In the genomic region with DNA sequence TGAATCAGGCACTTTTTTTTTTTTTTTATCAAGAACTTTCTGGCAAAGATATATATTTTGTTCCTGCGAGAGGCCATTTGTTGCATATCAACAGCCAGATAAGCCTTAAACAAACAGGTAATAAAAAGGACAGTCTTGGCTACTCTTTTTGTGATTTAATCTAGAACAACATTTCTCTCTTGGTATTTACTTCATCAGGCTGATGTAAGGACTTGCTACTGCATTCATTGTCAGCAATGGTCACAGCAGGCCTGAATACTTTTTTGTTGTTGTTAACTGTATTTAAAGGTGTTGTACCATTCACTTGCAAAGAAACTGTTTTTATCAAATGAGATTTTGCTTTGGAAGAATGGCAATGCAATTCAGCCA, we compare ENCODE assay signal across 16 cellular contexts.
DNase-seq lines count a peak whose midpoint lies in the region; ATAC-seq, FAIRE-seq and TF ChIP-seq lines count a peak whose summit lies in the region.
"Had no signal": no experiment of that assay in that cellular context is flagged by ENCODE, and none has a peak within 500 bp of the region (broad histone marks: within the 10 kb centered on the region; RNA-seq: fewer than 3 reads in every experiment).

No MANE protein-coding gene starts in this region.

- H2BK20ac ChIP-seq in IMR-90 (ENCODE audit: low read depth, low read length), result peak overlapping the region; percentile 95

- BruUV-seq in IMR-90 (replicated peaks; lab: Mats Ljungman, UMichigan), result no TSS peak

- peak in 1 of 2 experiments; percentile 70 for DNase-seq in A549 (ENCODE audit: low read depth in 1 of 2, low spot score in 1 of 2)
- no peak for DNase-seq in IMR-90
- peak; percentile 4 for DNase-seq in brain microvascular endothelial cell
- peak; percentile 39 for DNase-seq in iris pigment epithelial cell (ENCODE audit: low read depth)
- DNase-seq in T-helper 1 cell, result no peak
- DNase-seq in COLO668 (lab: John Stamatoyannopoulos, UW; ENCODE audit: unreplicated experiment), result no peak
- DNase-seq in MV-4-11 (lab: John Stamatoyannopoulos, UW), result no peak
- DNase-seq: activated naive CD4-positive, alpha-beta T cell treated with anti-CD3 and anti-CD28 coated beads, Interleukin-2, amount 50 U/mL, for 16 hours; activated T-cell treated with anti-CD3 and anti-CD28 coated beads for 4 hours; CD8-positive, alpha-beta T cell; esophagus squamous epithelium; NCI-H1694; NCI-H446; spleen had no signal

- in situ Hi-C loops in IMR-90 (cut with MboI; ENCODE audit: low sequenced_read_pairs), result loop anchor here (5.0 kb wide), 1 partner anchor 681 kb away; a partner anchor contains a TSS
- in situ Hi-C loops in brain microvascular endothelial cell (cut with HindIII; ENCODE audit: low pct_ligation_motif_present, low sequenced_read_pairs), result no loop called here

- peak overlapping the region; percentile 94 for H2BK120ac ChIP-seq in IMR-90 (ENCODE audit: low read depth, low read length)

- FAIRE-seq in A549 (lab: Jason Lieb, UNC), result no peak

- H2BK5ac ChIP-seq in IMR-90 (ENCODE audit: low read depth, low read length, poor library complexity, severe bottlenecking), result peak overlapping the region; percentile 99

- peak overlapping the region; percentile 94 for H4K5ac ChIP-seq in IMR-90 (ENCODE audit: low read depth, low read length)

- H3K27ac ChIP-seq in A549 (peak overlapping the region; percentile 86 to 90), IMR-90 (ENCODE audit: insufficient read depth, low read length) (peak overlapping the region; percentile 74), brain microvascular endothelial cell (peak overlapping the region; percentile 93)
- H3K27ac ChIP-seq: spleen had no signal

- H3K4me2 ChIP-seq in A549, result peak overlapping the region; percentile 85
- H3K4me2 ChIP-seq in IMR-90 (ENCODE audit: low read depth, low read length), result no peak overlapping the region

- peak overlapping the region; percentile 39; the same call in 1 of the 2 replicates for H3K23ac ChIP-seq in IMR-90 (ENCODE audit: low read depth, low read length)

- H2BK15ac ChIP-seq in IMR-90 (ENCODE audit: low read depth, low read length), result peak overlapping the region; percentile 16; the same call in 2 of the 3 replicates

- H3K36me3 ChIP-seq in IMR-90 (ENCODE audit: control insufficient read depth, insufficient read depth, low read length) (no peaks in the 10 kb centered on the region), brain microvascular endothelial cell (replicated peaks) (no peaks in the 10 kb centered on the region)
- H3K36me3 ChIP-seq: esophagus squamous epithelium, spleen had no signal

- WGBS in A549 (ENCODE audit: missing lambda C conversion rate), result 3% methylated on average over 1 of the region's 1 CpG
- WGBS in IMR-90 (ENCODE audit: extremely low coverage in 2 of 2, insufficient read length in 1 of 2), 2 experiments, result no CpG with 5 or more reads among the region's 1 CpG

- peaks cover 0 to 7% of the 10 kb centered on the region in 2 experiments; a peak in 2 of 4 replicates for H3K79me1 ChIP-seq in IMR-90 (ENCODE audit: low read depth in 1 of 2, low read length in 2 of 2)

- H3K14ac ChIP-seq in IMR-90 (replicated peaks; ENCODE audit: low read depth, low read length), result peak overlapping the region; percentile 39

- H3K4me3 ChIP-seq in A549 (no peak overlapping the region), IMR-90 (ENCODE audit: insufficient read depth, low read depth, low read length) (no peak overlapping the region), brain microvascular endothelial cell (ENCODE audit: low read depth, low read length) (no peak overlapping the region)
- H3K4me3 ChIP-seq: esophagus squamous epithelium, spleen had no signal

- intact Hi-C loops in IMR-90 (cut with micrococcal nuclease), result loop anchor here (1.0 to 5.0 kb wide), 7 partner anchors 34 to 676 kb away; no protein-coding TSS in a partner anchor

- H3K4me1 ChIP-seq in A549 (peaks cover 57% of the 10 kb centered on the region), IMR-90 (ENCODE audit: control insufficient read depth, insufficient read depth, low read length) (peaks cover 8% of the 10 kb centered on the region)

- peak overlapping the region; percentile 66 to 88 for H4K8ac ChIP-seq in IMR-90 (ENCODE audit: low read depth in 2 of 2, low read length in 2 of 2)

- H3K9me3 ChIP-seq in A549 (0 out of 3 replicates have a peak, but pooled peaks cover 4% of the 10 kb centered on the region), IMR-90 (ENCODE audit: control insufficient read depth, insufficient read depth, low read length) (no peaks in the 10 kb centered on the region)
- H3K9me3 ChIP-seq: esophagus squamous epithelium, spleen had no signal

- H2AK9ac ChIP-seq in IMR-90 (replicated peaks; ENCODE audit: low read depth, low read length, poor library complexity), result no peak overlapping the region

- peak overlapping the region; percentile 58 for H3K56ac ChIP-seq in IMR-90 (ENCODE audit: extremely low read depth, insufficient read depth, low read length)

- TF ChIP-seq POLR2A in A549 (IDR thresholded peaks at IDR 0.05; ENCODE audit: low read length), result no peak
- no peak for TF ChIP-seq POLR2A in IMR-90 (IDR thresholded peaks at IDR 0.05; ENCODE audit: low read depth, low read length)

- no peak overlapping the region for H2AFZ ChIP-seq in IMR-90 (replicated peaks; ENCODE audit: low read length, poor library complexity)

- dilution Hi-C loops in IMR-90 (cut with HindIII; ENCODE audit: low sequenced_read_pairs, unreplicated experiment), result no loop called here

- TF ChIP-seq RAD21 in A549 (conservative IDR thresholded peaks at IDR 0.05 in 1 of 2, IDR thresholded peaks at IDR 0.05 in 1 of 2) (peak in 1 of 2 experiments; percentile 21; a peak in 1 of 5 replicates), IMR-90 (IDR thresholded peaks at IDR 0.05; ENCODE audit: low read length) (no peak)

- H3K27me3 ChIP-seq in IMR-90 (ENCODE audit: control insufficient read depth, insufficient read depth, low read length) (no peaks in the 10 kb centered on the region), brain microvascular endothelial cell (replicated peaks) (no peaks in the 10 kb centered on the region)
- H3K27me3 ChIP-seq: esophagus squamous epithelium, spleen had no signal

- H3K9me1 ChIP-seq in IMR-90 (ENCODE audit: insufficient read depth, low read length), result peaks cover 4% of the 10 kb centered on the region

- peak overlapping the region; percentile 99 for H3K18ac ChIP-seq in IMR-90 (ENCODE audit: low read depth, low read length)

- peak; percentile 40 to 42; a peak in 1 of 5 replicates for TF ChIP-seq EP300 in A549 (IDR thresholded peaks at IDR 0.05)

- POLR2A ChIA-PET in A549 (lab: Yijun Ruan, JAX) (interaction anchor here (0.9 to 1.7 kb wide), 5 partner anchors 69 to 686 kb away, joined by 3 to 7 read pairs (median 4); no protein-coding TSS in a partner anchor), IMR-90 (lab: Charles Lee; ENCODE audit: unreplicated experiment) (no interaction called here)

- H2AK5ac ChIP-seq in IMR-90 (ENCODE audit: low read depth, low read length), result peak overlapping the region; percentile 76

- no peak; a peak in 1 of 6 replicates for ATAC-seq in A549
- no peak for ATAC-seq in IMR-90 (ENCODE audit: low read depth)
- no peak for ATAC-seq in esophagus mucosa
- ATAC-seq: CD8-positive, alpha-beta T cell; left lobe of liver had no signal

- TF ChIP-seq CTCF in A549 (IDR thresholded peaks at IDR 0.05) (no peak), IMR-90 (conservative IDR thresholded peaks at IDR 0.05; ENCODE audit: low read depth, low read length) (no peak), brain microvascular endothelial cell (IDR thresholded peaks at IDR 0.05; ENCODE audit: low read depth, low read length, missing control alignments) (no peak)

- H3K9ac ChIP-seq in IMR-90 (ENCODE audit: low read depth, low read length), result no peak overlapping the region

- CTCF ChIA-PET in A549 (lab: Yijun Ruan, JAX), result interaction anchor here (1.2 to 1.6 kb wide), 2 partner anchors 227 to 684 kb away, joined by 3 to 5 read pairs; no protein-coding TSS in a partner anchor
- CTCF ChIA-PET in IMR-90 (lab: Yijun Ruan, JAX), result no interaction called here

- H4K91ac ChIP-seq in IMR-90 (ENCODE audit: insufficient read depth, low read depth, low read length), result peak overlapping the region; percentile 86

- H3K4ac ChIP-seq in IMR-90 (ENCODE audit: low read depth, low read length), result peak overlapping the region; percentile 76; the same call in 1 of the 2 replicates

- H4K20me1 ChIP-seq in IMR-90 (ENCODE audit: insufficient read depth, low read length), result no peaks in the 10 kb centered on the region

TF ChIP-seq in A549, 52 proteins besides CTCF, POLR2A, EP300 and RAD21 (continues in another document):
- TF ChIP-seq, protein P1, sequence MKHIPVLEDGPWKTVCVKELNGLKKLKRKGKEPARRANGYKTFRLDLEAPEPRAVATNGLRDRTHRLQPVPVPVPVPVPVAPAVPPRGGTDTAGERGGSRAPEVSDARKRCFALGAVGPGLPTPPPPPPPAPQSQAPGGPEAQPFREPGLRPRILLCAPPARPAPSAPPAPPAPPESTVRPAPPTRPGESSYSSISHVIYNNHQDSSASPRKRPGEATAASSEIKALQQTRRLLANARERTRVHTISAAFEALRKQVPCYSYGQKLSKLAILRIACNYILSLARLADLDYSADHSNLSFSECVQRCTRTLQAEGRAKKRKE (CRISPR knock-in tag; IDR thresholded peaks at IDR 0.05; ENCODE audit: low read depth), result no peak
- TF ChIP-seq HEYL (CRISPR knock-in tag; IDR thresholded peaks at IDR 0.05), result no peak
- TF ChIP-seq ZNF302 (CRISPR knock-in tag; IDR thresholded peaks at IDR 0.05), result no peak

TF ChIP-seq in IMR-90, 13 proteins besides CTCF, POLR2A, EP300 and RAD21:
- TF ChIP-seq SMC3 (IDR thresholded peaks at IDR 0.05; ENCODE audit: low read depth, low read length) (no peak), MXI1 (IDR thresholded peaks at IDR 0.05; ENCODE audit: borderline replicate concordance, low read depth, low read length) (no peak), CHD1 (IDR thresholded peaks at IDR 0.05; ENCODE audit: low read depth, low read length) (no peak), MAZ (IDR thresholded peaks at IDR 0.05; ENCODE audit: borderline replicate concordance, low read depth, low read length) (no peak), BHLHE40 (IDR thresholded peaks at IDR 0.05; ENCODE audit: low read depth, low read length) (no peak), NFE2L2 (IDR thresholded peaks at IDR 0.05; ENCODE audit: low read depth, low read length) (no peak)

Comparison
In these comparisons a context has a peak if more than half of its experiments do, and no peak if none do; other contexts are left out.
1. DNase-seq: peak in brain microvascular endothelial cell (single experiment) and iris pigment epithelial cell (single experiment); none in IMR-90 (single experiment), T-helper 1 cell (0 of 5), COLO668 (single experiment) and MV-4-11 (single experiment).
2. Peak in every context shown above with its lines, with median percentiles within 50 percentile points of each other: H3K27ac ChIP-seq.